In the genomic region with DNA sequence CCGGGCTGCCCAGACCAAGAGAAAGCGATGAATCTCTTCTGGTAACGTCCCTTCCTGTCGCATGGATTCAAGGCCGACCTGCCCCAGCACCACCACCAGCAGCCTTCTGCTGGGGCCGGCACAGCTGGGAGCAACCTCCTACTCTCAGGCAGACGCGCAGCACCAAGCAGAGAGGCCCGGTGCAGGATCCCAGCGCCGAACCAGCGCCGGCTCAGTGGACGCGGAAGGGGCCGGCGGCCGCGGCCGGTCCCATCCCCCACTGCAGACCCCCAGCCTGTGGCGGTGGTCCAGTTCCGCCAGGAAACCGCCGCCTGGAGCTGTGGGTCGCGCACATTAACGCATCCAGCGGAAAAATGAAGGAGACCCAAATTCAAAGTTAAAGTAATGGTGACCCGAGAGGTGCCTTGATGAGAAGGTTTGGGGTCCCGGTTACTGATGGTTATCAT, we compare ENCODE assay signal across 10 cellular contexts. TPM values are rescaled to one million over a fixed set of nuclear protein-coding genes. Genes with fewer than 3 reads are reported as not detected.
DNase-seq lines count a peak whose midpoint lies in the region; ATAC-seq and TF ChIP-seq lines count a peak whose summit lies in the region.
"Had no signal": no experiment of that assay in that cellular context is flagged by ENCODE, and none has a peak within 500 bp of the region (broad histone marks: within the 10 kb centered on the region; RNA-seq: fewer than 3 reads in every experiment).

No MANE protein-coding gene starts in this region.

- H3K4me2 ChIP-seq in DND-41 (ENCODE audit: insufficient read depth, low read length): peak overlapping the region; percentile 76

- TF ChIP-seq CTCF in DND-41 (IDR thresholded peaks at IDR 0.05; ENCODE audit: borderline replicate concordance, extremely low read depth, low read length, poor library complexity, severe bottlenecking) (no peak), esophagus squamous epithelium (IDR thresholded peaks at IDR 0.05) (no peak), brain microvascular endothelial cell (IDR thresholded peaks at IDR 0.05; ENCODE audit: low read depth, low read length, missing control alignments) (no peak)

- H4K20me1 ChIP-seq in DND-41 (ENCODE audit: insufficient read depth, low read length): peaks cover 4% of the 10 kb centered on the region; the same call in 1 of the 2 replicates

- H3K36me3 ChIP-seq in DND-41 (ENCODE audit: insufficient read depth, low read length) (no peaks in the 10 kb centered on the region), esophagus squamous epithelium (no peaks in the 10 kb centered on the region), brain microvascular endothelial cell (replicated peaks) (no peaks in the 10 kb centered on the region)

- H3K4me1 ChIP-seq in DND-41 (ENCODE audit: insufficient read depth, low read length) (peaks cover 66% of the 10 kb centered on the region), esophagus squamous epithelium (peaks cover 15 to 84% (median 33%) of the 10 kb centered on the region in 3 donors)

- peaks cover 54% of the 10 kb centered on the region for H3K4me1 Mint-ChIP-seq in T-helper 2 cell treated with Interferon-gamma antibody and Interleukin-4, amounts not matched to agents 5 μg/mL and 100 μg/mL, for 36 hours (ENCODE audit: low read depth)

- in situ Hi-C loops in brain microvascular endothelial cell (cut with HindIII; ENCODE audit: low pct_ligation_motif_present, low sequenced_read_pairs): no loop called here

- no peak overlapping the region for H2AFZ ChIP-seq in DND-41 (ENCODE audit: low read depth, low read length)

- peak; percentile 13; the same call in 1 of the 3 replicates for ATAC-seq in DND-41 (ENCODE audit: insufficient read depth, low read depth)
- ATAC-seq in GM21723 (IDR thresholded peaks at IDR 0.05; ENCODE audit: unreplicated experiment): no peak
- no peak for ATAC-seq in HG03025 (IDR thresholded peaks at IDR 0.05; ENCODE audit: low FRiP score, unreplicated experiment)

- peak overlapping the region; percentile 36 to 76; a peak in 3 of 4 replicates for H3K4me3 ChIP-seq in DND-41 (ENCODE audit: low read depth in 1 of 2, low read length in 2 of 2)
- peak overlapping the region; percentile 32 to 70 (median 58) for H3K4me3 ChIP-seq in esophagus squamous epithelium
- H3K4me3 ChIP-seq in brain microvascular endothelial cell (ENCODE audit: low read depth, low read length): no peak overlapping the region

- H3K9me3 ChIP-seq in DND-41 (ENCODE audit: insufficient read depth, low read length, severe bottlenecking): no peaks in the 10 kb centered on the region
- no peaks in the 10 kb centered on the region for H3K9me3 ChIP-seq in esophagus squamous epithelium

- no peaks in the 10 kb centered on the region for H3K9me3 Mint-ChIP-seq in T-helper 2 cell treated with Interferon-gamma antibody and Interleukin-4, amounts not matched to agents 5 μg/mL and 100 μg/mL, for 36 hours

- H3K4me3 Mint-ChIP-seq in T-helper 2 cell treated with Interferon-gamma antibody and Interleukin-4, amounts not matched to agents 5 μg/mL and 100 μg/mL, for 36 hours: peak overlapping the region; percentile 82

- peak overlapping the region; percentile 67 for H3K9ac ChIP-seq in DND-41 (ENCODE audit: low read depth, low read length)
- H3K9ac ChIP-seq: parathyroid adenoma had no signal

- H3K79me2 ChIP-seq in DND-41 (ENCODE audit: insufficient read depth, low read length): peaks cover 41% of the 10 kb centered on the region
- H3K79me2 ChIP-seq: parathyroid adenoma had no signal

- DNase-seq in DND-41 (peak; percentile 48), esophagus squamous epithelium (lab: John Stamatoyannopoulos, UW) (no peak), retina (peak; percentile 62), brain microvascular endothelial cell (no peak), mucosa of gallbladder (ENCODE audit: low spot score) (no peak)
- DNase-seq in T-helper 2 cell treated with Interferon-gamma antibody and Interleukin-4, amounts not matched to agents 5 μg/mL and 100 μg/mL, for 36 hours (ENCODE audit: low spot score): no peak
- DNase-seq: NCI-H2081 treated with DMSO at 0.1 percent for 48 hours had no signal

- no peak for TF ChIP-seq POLR2A in esophagus squamous epithelium (IDR thresholded peaks at IDR 0.05)

- peaks cover 44% of the 10 kb centered on the region for H3K27me3 ChIP-seq in DND-41 (ENCODE audit: insufficient read depth, low read length, poor library complexity)
- H3K27me3 ChIP-seq in esophagus squamous epithelium: peaks cover 0 to 71% (median 4%) of the 10 kb centered on the region in 4 donors
- H3K27me3 ChIP-seq in brain microvascular endothelial cell (replicated peaks): peaks cover 44% of the 10 kb centered on the region

- no peaks in the 10 kb centered on the region for H3K27me3 Mint-ChIP-seq in T-helper 2 cell treated with Interferon-gamma antibody and Interleukin-4, amounts not matched to agents 5 μg/mL and 100 μg/mL, for 36 hours (ENCODE audit: low read depth)

- peak overlapping the region; percentile 37 for H3K27ac ChIP-seq in DND-41 (ENCODE audit: low read length)
- H3K27ac ChIP-seq in esophagus squamous epithelium: peak overlapping the region; percentile 63 to 91 (median 82)
- no peak overlapping the region for H3K27ac ChIP-seq in brain microvascular endothelial cell
- H3K27ac ChIP-seq: parathyroid adenoma had no signal

- peak overlapping the region; percentile 77 for H3K27ac Mint-ChIP-seq in T-helper 2 cell treated with Interferon-gamma antibody and Interleukin-4, amounts not matched to agents 5 μg/mL and 100 μg/mL, for 36 hours

- intact Hi-C loops in esophagus squamous epithelium (cut with DNase I): loop anchor here (5.0 kb wide), 2 partner anchors 52 to 92 kb away; no protein-coding TSS in a partner anchor

- H3K36me3 Mint-ChIP-seq in T-helper 2 cell treated with Interferon-gamma antibody and Interleukin-4, amounts not matched to agents 5 μg/mL and 100 μg/mL, for 36 hours (ENCODE audit: low read depth): peaks cover 33% of the 10 kb centered on the region

- WGBS in esophagus squamous epithelium, 2 donors: 26 to 27% methylated on average over 5 to 26 of the region's 30 CpGs

RNA-seq across cellular contexts. Expression of a gene that starts 0.5 kb away (rescaled TPM):
- total RNA-seq in esophagus squamous epithelium (1,000 to 10,000 TPM in 1 of 4 donors, 100 to 1,000 TPM in 3; 469 to 1,903 (median 516) TPM), mucosa of gallbladder (2.9 TPM)

Comparison
In these comparisons a context has a peak if more than half of its experiments do, and no peak if none do; other contexts are left out.
1. DNase-seq: peak in DND-41 (single experiment) and retina (single experiment); none in T-helper 2 cell treated with Interferon-gamma antibody and Interleukin-4, amounts not matched to agents 5 μg/mL and 100 μg/mL, for 36 hours (single experiment), esophagus squamous epithelium (single experiment), brain microvascular endothelial cell (single experiment) and mucosa of gallbladder (single experiment).
2. RNA of a gene that starts 0.5 kb away (total RNA-seq): 469 to 1,903 TPM in esophagus squamous epithelium; 2.9 TPM in mucosa of gallbladder (single experiment); every median in the first group is over 100 times any median in the second.